ENCODE assay signal across 8 cellular contexts in genomic region chr4:80184791-80185756, GRCh38. TPM values are rescaled to one million over a fixed set of nuclear protein-coding genes. Genes with fewer than 3 reads are reported as not detected.
DNase-seq lines count a peak whose midpoint lies in the region; ATAC-seq and TF ChIP-seq lines count a peak whose summit lies in the region.

No MANE protein-coding gene starts in this region.

- H3K9me3 ChIP-seq in cardiac muscle cell (ENCODE audit: low read depth) (no peaks in the 10 kb centered on the region), skeletal muscle satellite cell (replicated peaks; ENCODE audit: low read length) (no peaks in the 10 kb centered on the region)

- no peak overlapping the region for H3K27ac ChIP-seq in cardiac muscle cell

- peak overlapping the region; percentile 97 for H3K4me2 ChIP-seq in skeletal muscle satellite cell (ENCODE audit: low read length)

- no peaks in the 10 kb centered on the region for H3K36me3 ChIP-seq in cardiac muscle cell
- H3K36me3 ChIP-seq in skeletal muscle satellite cell (ENCODE audit: insufficient read depth, low read length), result peaks cover 5% of the 10 kb centered on the region

- H3K4me3 ChIP-seq in cardiac muscle cell (peak overlapping the region; percentile 69), WI38 (ENCODE audit: low read depth, low read length) (peak overlapping the region; percentile 88), skeletal muscle satellite cell (ENCODE audit: low read length) (peak overlapping the region; percentile 82)

- H3K4me1 ChIP-seq in cardiac muscle cell (ENCODE audit: low read depth), result peaks cover 5% of the 10 kb centered on the region
- peaks cover 41% of the 10 kb centered on the region for H3K4me1 ChIP-seq in skeletal muscle satellite cell (ENCODE audit: control insufficient read depth, insufficient read depth, low read length)

- intact Hi-C loops in cardiac septum (cut with DNase I) (loop anchor here (2.0 kb wide), 2 partner anchors 18 to 112 kb away; partner anchors contain the start of gene ANTXR2), left ventricle myocardium superior (cut with micrococcal nuclease) (loop anchor here (5.0 kb wide), 1 partner anchor 32 kb away; no protein-coding TSS in a partner anchor)

- TF ChIP-seq CTCF in cardiac muscle cell (IDR thresholded peaks at IDR 0.05; ENCODE audit: low read depth, low read length) (no peak), WI38 (IDR thresholded peaks at IDR 0.05; ENCODE audit: low read depth, low read length) (no peak)

- peak overlapping the region; percentile 91 for H3K9ac ChIP-seq in skeletal muscle satellite cell (ENCODE audit: low read depth, low read length)

- ATAC-seq in left ventricle myocardium superior, result peak; percentile 3
- no peak for ATAC-seq in HG02610 (IDR thresholded peaks at IDR 0.05; ENCODE audit: unreplicated experiment)

- DNase-seq in cardiac muscle cell (ENCODE audit: low read depth in 1 of 2, low spot score in 1 of 2), result peak; percentile 13
- no peak for DNase-seq in cardiac septum (ENCODE audit: low spot score)
- DNase-seq in left ventricle myocardium superior, result no peak
- no peak for DNase-seq in dermis blood vessel endothelial cell
- no peak for DNase-seq in GDM1 (lab: John Stamatoyannopoulos, UW)

- peaks cover 75% of the 10 kb centered on the region for H3K27me3 ChIP-seq in cardiac muscle cell
- H3K27me3 ChIP-seq in skeletal muscle satellite cell (ENCODE audit: control insufficient read depth, insufficient read depth, low read length), result no peaks in the 10 kb centered on the region

RNA-seq across cellular contexts. Expression of gene PRDM8, which starts 12.2 kb away (rescaled TPM):
- total RNA-seq in cardiac muscle cell, result 6.3 and 18.8 TPM in 2 replicates
- 6.2 and 11.3 TPM in 2 replicates for polyA plus RNA-seq in cardiac muscle cell
- 1.6 TPM for total RNA-seq in cardiac septum
- total RNA-seq in left ventricle myocardium superior, result 1.0 TPM
- 1.3 and 3.5 TPM in 2 replicates for total RNA-seq in skeletal muscle satellite cell (2012; rRNA removed)
- total RNA-seq in dermis blood vessel endothelial cell, result 1.2 TPM in 2 replicates

Comparison
In these comparisons a context has a peak if more than half of its experiments do, and no peak if none do; other contexts are left out.
1. DNase-seq: peak in cardiac muscle cell (2 of 2); none in cardiac septum (single experiment), left ventricle myocardium superior (single experiment), dermis blood vessel endothelial cell (single experiment) and GDM1 (single experiment).
2. Peak in every context shown above with its lines, with median percentiles within 50 percentile points of each other: H3K4me3 ChIP-seq.